25 cellular contexts compared by ENCODE assay signal in the genomic region with DNA sequence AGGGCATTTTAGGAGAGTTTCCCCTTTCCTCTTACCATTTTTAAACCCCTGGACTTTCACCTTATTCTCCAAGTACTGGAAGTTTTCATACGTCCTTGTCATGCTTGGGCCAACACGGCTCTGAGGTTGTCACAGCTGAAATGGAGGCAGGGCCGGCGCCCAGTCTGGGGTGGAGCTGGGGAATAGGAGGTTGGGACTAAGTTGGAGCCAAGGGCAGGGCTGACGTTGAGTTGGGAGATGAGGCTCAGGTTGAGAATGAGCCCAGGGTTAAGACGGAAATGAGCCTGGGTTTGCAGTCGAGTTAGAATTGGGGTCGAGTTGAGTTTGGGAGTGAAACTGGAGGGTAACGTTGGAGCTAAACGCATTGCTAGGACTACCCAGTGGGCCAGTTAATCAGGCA. TPM values are rescaled to one million over a fixed set of nuclear protein-coding genes. Genes with fewer than 3 reads are reported as not detected.
"Had no signal": no experiment of that assay in that cellular context is flagged by ENCODE, and none has a peak within 500 bp of the region (broad histone marks: within the 10 kb centered on the region; RNA-seq: fewer than 3 reads in every experiment).

No MANE protein-coding gene starts in this region.

- H3K4me1 Mint-ChIP-seq: WTC11 had no signal

- H3K36me3 ChIP-seq: brain microvascular endothelial cell, cardiac muscle cell, SJCRH30 had no signal

- H3K27ac Mint-ChIP-seq: activated CD8-positive, alpha-beta T cell treated with anti-CD3 and anti-CD28 coated beads for 36 hours; activated naive CD4-positive, alpha-beta T cell treated with anti-CD3 and anti-CD28 coated beads, Interleukin-2, amount 50 U/mL, for 72 hours; activated T-cell treated with anti-CD3 and anti-CD28 coated beads, Interleukin-2, amount 50 U/mL, for 72 hours; WTC11 had no signal

- H3K36me3 Mint-ChIP-seq: activated naive CD4-positive, alpha-beta T cell treated with anti-CD3 and anti-CD28 coated beads, Interleukin-2, amount 50 U/mL, for 72 hours; WTC11 had no signal

- H3K9me3 ChIP-seq: SJCRH30, SK-N-SH had no signal

- H3K4me3 ChIP-seq: cardiac muscle cell, SJCRH30 had no signal

- H3K27me3 ChIP-seq: brain microvascular endothelial cell, cardiac muscle cell, SJCRH30 had no signal

- H3K9ac ChIP-seq: KMS-11, SK-N-SH had no signal

- H3K9me3 Mint-ChIP-seq: activated CD8-positive, alpha-beta T cell treated with anti-CD3 and anti-CD28 coated beads for 36 hours; activated naive CD4-positive, alpha-beta T cell treated with anti-CD3 and anti-CD28 coated beads, Interleukin-2, amount 50 U/mL, for 72 hours; activated T-cell treated with anti-CD3 and anti-CD28 coated beads, Interleukin-2, amount 50 U/mL, for 72 hours had no signal

- DNase-seq: activated CD8-positive, alpha-beta memory T cell treated with anti-CD3 and anti-CD28 coated beads, Interleukin-2, amount 50 U/mL, for 4 hours; activated CD8-positive, alpha-beta T cell treated with anti-CD3 and anti-CD28 coated beads for 36 hours; activated naive CD4-positive, alpha-beta T cell treated with Interleukin-2 at 50 U/mL for 16 hours; activated T-cell treated with anti-CD3 and anti-CD28 coated beads, Interleukin-2, amount 50 U/mL, for 72 hours; brain microvascular endothelial cell; MV-4-11; NCI-H1092 treated with DMSO at 0.1 percent for 48 hours; NCI-H1417 treated with DMSO at 0.1 percent for 48 hours; NCI-H1694; NCI-H2029; NCI-H2107; NCI-H2171 treated with DMSO at 0.1 percent for 48 hours; NCI-H510A treated with DMSO at 0.1 percent for 48 hours; NCI-H69; NK-92 treated with Interleukin-12 subunit alpha and Interleukin-12 subunit beta, amount 100 ng/mL, for 24 hours; OCI-M1; RPMI8226; SJCRH30; SK-N-SH; T-helper 1 cell had no signal

- H3K4me1 ChIP-seq: SJCRH30 had no signal

- H3K4me3 Mint-ChIP-seq: activated CD8-positive, alpha-beta T cell treated with anti-CD3 and anti-CD28 coated beads for 36 hours; activated T-cell treated with anti-CD3 and anti-CD28 coated beads, Interleukin-2, amount 50 U/mL, for 72 hours; WTC11 had no signal

- H3K27ac ChIP-seq: brain microvascular endothelial cell, cardiac muscle cell, KMS-11, SJCRH30 had no signal

- H3K4me2 ChIP-seq: KMS-11, SK-N-SH had no signal

RNA-seq across cellular contexts. Expression of a gene that starts 1.3 kb away (rescaled TPM):
- total RNA-seq: activated CD8-positive, alpha-beta T cell treated with anti-CD3 and anti-CD28 coated beads for 36 hours; activated naive CD4-positive, alpha-beta T cell treated with anti-CD3 and anti-CD28 coated beads, Interleukin-2, amount 50 U/mL, for 72 hours; activated T-cell treated with anti-CD3 and anti-CD28 coated beads, Interleukin-2, amount 50 U/mL, for 72 hours; cardiac muscle cell; MCF 10A; SJCRH30; WTC11 had no signal
- polyA plus RNA-seq: cardiac muscle cell, SK-N-SH had no signal

RNA-seq across cellular contexts. Expression of a gene that starts 34.8 kb away (rescaled TPM):
- total RNA-seq: MCF 10A, SJCRH30 had no signal

RNA-seq across cellular contexts. Expression of a gene that starts 35.9 kb away (rescaled TPM):
- total RNA-seq: activated CD8-positive, alpha-beta T cell treated with anti-CD3 and anti-CD28 coated beads for 36 hours; activated naive CD4-positive, alpha-beta T cell treated with anti-CD3 and anti-CD28 coated beads, Interleukin-2, amount 50 U/mL, for 72 hours; activated T-cell treated with anti-CD3 and anti-CD28 coated beads, Interleukin-2, amount 50 U/mL, for 72 hours; cardiac muscle cell; MCF 10A; SJCRH30 had no signal
- polyA plus RNA-seq: SK-N-SH had no signal

RNA-seq across cellular contexts. Expression of a gene that starts 55.9 kb away (rescaled TPM):
- total RNA-seq: MCF 10A had no signal
- polyA plus RNA-seq: cardiac muscle cell had no signal
